8 cellular contexts compared by ENCODE assay signal in the genomic region with DNA sequence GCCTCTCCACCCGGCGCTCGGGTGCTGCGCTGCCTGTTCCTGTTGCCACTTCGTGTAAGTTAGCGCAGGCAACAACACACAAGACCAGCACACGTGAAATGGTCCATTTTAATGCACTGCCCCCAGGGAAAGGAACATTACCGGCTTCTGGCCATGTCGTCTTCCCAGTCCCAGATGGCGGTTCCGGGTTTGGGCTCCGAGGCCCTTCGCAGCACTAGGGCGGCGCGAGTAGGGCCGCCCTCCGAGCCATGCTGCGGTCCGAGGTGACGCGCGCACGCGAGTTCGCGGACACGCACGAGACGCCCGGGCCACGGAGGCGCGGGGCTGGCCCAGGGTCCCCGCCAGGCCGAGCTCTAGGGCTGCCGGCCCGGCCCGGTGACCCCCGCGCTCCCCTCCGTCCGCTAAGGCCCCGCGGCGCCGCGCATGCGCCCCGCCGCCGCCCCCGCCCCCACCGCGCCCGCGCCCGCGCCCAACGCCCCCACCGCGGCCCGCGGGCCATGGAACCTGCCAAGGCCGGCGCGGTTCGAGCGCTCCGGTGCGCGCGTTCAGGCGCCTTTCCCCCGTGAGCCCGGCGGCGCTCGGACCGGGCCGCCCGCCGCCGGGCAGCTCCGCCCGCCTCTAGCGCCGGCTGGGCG. TPM values are rescaled to one million over a fixed set of nuclear protein-coding genes. Genes with fewer than 3 reads are reported as not detected.
DNase-seq lines count a peak whose midpoint lies in the region; ATAC-seq, FAIRE-seq and TF ChIP-seq lines count a peak whose summit lies in the region.

No MANE protein-coding gene starts in this region.

- H3K4me1 ChIP-seq in GM23338 (ENCODE audit: insufficient read depth) (peaks cover 8% of the 10 kb centered on the region), keratinocyte (ENCODE audit: control insufficient read depth, extremely low read depth, insufficient read depth, low read length) (peaks cover 21% of the 10 kb centered on the region)

- peak overlapping the region; percentile 96 for H3K9ac ChIP-seq in keratinocyte (ENCODE audit: control insufficient read depth, extremely low read depth, insufficient read depth, low read length)

- H2AFZ ChIP-seq in GM23338 (peak overlapping the region; percentile 86), keratinocyte (ENCODE audit: control insufficient read depth, low read length) (peak overlapping the region; percentile 87)

- H3K4me2 ChIP-seq in GM23338 (peak overlapping the region; percentile 98), keratinocyte (ENCODE audit: control insufficient read depth, extremely low read depth, insufficient read depth, low read depth, low read length) (peak overlapping the region; percentile 98)

- H3K4me3 ChIP-seq in GM23338 (peak overlapping the region; percentile 98), WI38 (ENCODE audit: low read depth, low read length) (peak overlapping the region; percentile 91), bronchial epithelial cell (ENCODE audit: low read depth, low read length) (peak overlapping the region; percentile 72), keratinocyte (ENCODE audit: control insufficient read depth in 2 of 3, extremely low read depth in 1 of 3, insufficient read depth in 2 of 3, low read depth in 1 of 3, low read length in 3 of 3) (peak overlapping the region; percentile 64 to 99 (median 96))

- H3K27me3 Mint-ChIP-seq in GM23338 (ENCODE audit: insufficient read depth, low read depth, poor library complexity): peaks cover 8% of the 10 kb centered on the region

- peak; percentile 28 for ATAC-seq in GM23338

- H3K4me1 Mint-ChIP-seq in GM23338: peaks cover 23% of the 10 kb centered on the region

- H3K9me1 ChIP-seq in keratinocyte (ENCODE audit: control insufficient read depth, extremely low read depth, insufficient read depth, low read length): no peaks in the 10 kb centered on the region

- no peaks in the 10 kb centered on the region for H3K36me3 ChIP-seq in GM23338 (ENCODE audit: insufficient read depth)
- H3K36me3 ChIP-seq in bronchial epithelial cell (ENCODE audit: control insufficient read depth, insufficient read depth, low read length): no peaks in the 10 kb centered on the region
- no peaks in the 10 kb centered on the region for H3K36me3 ChIP-seq in keratinocyte (ENCODE audit: control insufficient read depth in 2 of 2, extremely low read depth in 1 of 2, insufficient read depth in 2 of 2, low read length in 2 of 2)

- H3K4me3 Mint-ChIP-seq in GM23338: peak overlapping the region; percentile 93

- peak overlapping the region; percentile 92 for H3K27ac Mint-ChIP-seq in GM23338

- H3K79me2 ChIP-seq in GM23338 (replicated peaks; ENCODE audit: insufficient read depth) (peaks cover 68% of the 10 kb centered on the region), keratinocyte (ENCODE audit: control insufficient read depth, insufficient read depth, low read length) (peaks cover 71% of the 10 kb centered on the region)

- peak; percentile 82 for DNase-seq in GM10248 (ENCODE audit: extremely low spot score)
- DNase-seq in GM23338 (ENCODE audit: low spot score): peak; percentile 54
- peak; percentile 50 for DNase-seq in LoVo (ENCODE audit: low spot score)
- peak; percentile 33 for DNase-seq in bronchial epithelial cell (ENCODE audit: low read depth)
- DNase-seq in keratinocyte (ENCODE audit: low read depth, low spot score): no peak
- DNase-seq in stimulated activated CD4-positive, alpha-beta T cell treated with anti-CD3 and anti-CD28 coated beads, Interleukin-12 subunit alpha, Interleukin-12 subunit beta, amount 100 ng/mL, for 48 hours (ENCODE audit: low read depth in 2 of 3, low spot score in 1 of 3): peak in 2 of 3 donors; percentile 29 to 37
- no peak for DNase-seq in DMS79 treated with DMSO at 0.1 percent for 48 hours (lab: John Stamatoyannopoulos, UW)

- H3K9me2 ChIP-seq in GM23338 (ENCODE audit: insufficient read depth): no peaks in the 10 kb centered on the region

- no peak for TF ChIP-seq CTCF in GM10248 (IDR thresholded peaks at IDR 0.05; ENCODE audit: control extremely low read depth, extremely low read depth, low read depth, missing control alignments)
- TF ChIP-seq CTCF in GM23338 (conservative IDR thresholded peaks at IDR 0.05; ENCODE audit: low read depth in 2 of 2): no peak
- TF ChIP-seq CTCF in WI38 (IDR thresholded peaks at IDR 0.05; ENCODE audit: low read depth, low read length): no peak
- TF ChIP-seq CTCF in bronchial epithelial cell (IDR thresholded peaks at IDR 0.05; ENCODE audit: insufficient read depth, low read length, severe bottlenecking): no peak
- TF ChIP-seq CTCF in keratinocyte (optimal IDR thresholded peaks at IDR 0.05 in 1 of 3, IDR thresholded peaks at IDR 0.05 in 1 of 3, conservative IDR thresholded peaks at IDR 0.05 in 1 of 3; ENCODE audit: extremely low read depth in 1 of 3, insufficient read depth in 2 of 3, low read length in 3 of 3): no peak

- no peaks in the 10 kb centered on the region for H3K27me3 ChIP-seq in GM23338 (ENCODE audit: insufficient read depth)
- H3K27me3 ChIP-seq in bronchial epithelial cell (ENCODE audit: control insufficient read depth, insufficient read depth, low read length): no peaks in the 10 kb centered on the region
- H3K27me3 ChIP-seq in keratinocyte (ENCODE audit: control insufficient read depth, extremely low read depth, insufficient read depth, low read length): no peaks in the 10 kb centered on the region

- peaks cover 11% of the 10 kb centered on the region for H3K36me3 Mint-ChIP-seq in GM23338 (ENCODE audit: low read depth)

- H3K27ac ChIP-seq in GM23338 (ENCODE audit: low read depth) (peak overlapping the region; percentile 80; the same call in 1 of the 2 replicates), keratinocyte (ENCODE audit: control insufficient read depth, insufficient read depth, low read length) (peak overlapping the region; percentile 94)

- dilution Hi-C loops in keratinocyte (cut with MboI; ENCODE audit: extremely low pct_ligation_motif_present, low sequenced_read_pairs): no loop called here

- peaks cover 8% of the 10 kb centered on the region; the same call in 1 of the 2 replicates for H3F3A ChIP-seq in GM23338 (replicated peaks; ENCODE audit: low read depth)

- FAIRE-seq in bronchial epithelial cell (lab: Jason Lieb, UNC): no peak
- no peak for FAIRE-seq in keratinocyte (lab: Jason Lieb, UNC)

- no peaks in the 10 kb centered on the region; the same call in 2 of the 3 replicates for H3K9me3 Mint-ChIP-seq in GM23338

- POLR2A ChIA-PET in GM10248 (lab: Yijun Ruan, JAX): no interaction called here

- CTCF ChIA-PET in GM10248 (lab: Yijun Ruan, JAX): interaction anchor here (0.9 to 12.5 kb wide), 3 partner anchors 8 to 162 kb away, joined by 3 to 179 read pairs (median 3); no protein-coding TSS in a partner anchor

- H4K20me1 ChIP-seq in GM23338 (replicated peaks; ENCODE audit: insufficient read depth) (no peaks in the 10 kb centered on the region), keratinocyte (ENCODE audit: control insufficient read depth, extremely low read depth, insufficient read depth, low read length) (no peaks in the 10 kb centered on the region)

- H3K9me3 ChIP-seq in keratinocyte (ENCODE audit: control insufficient read depth, low read depth, low read length): no peaks in the 10 kb centered on the region

TF ChIP-seq in GM23338, 12 proteins besides CTCF, POLR2A, EP300 and RAD21:
- TF ChIP-seq, protein P1, sequence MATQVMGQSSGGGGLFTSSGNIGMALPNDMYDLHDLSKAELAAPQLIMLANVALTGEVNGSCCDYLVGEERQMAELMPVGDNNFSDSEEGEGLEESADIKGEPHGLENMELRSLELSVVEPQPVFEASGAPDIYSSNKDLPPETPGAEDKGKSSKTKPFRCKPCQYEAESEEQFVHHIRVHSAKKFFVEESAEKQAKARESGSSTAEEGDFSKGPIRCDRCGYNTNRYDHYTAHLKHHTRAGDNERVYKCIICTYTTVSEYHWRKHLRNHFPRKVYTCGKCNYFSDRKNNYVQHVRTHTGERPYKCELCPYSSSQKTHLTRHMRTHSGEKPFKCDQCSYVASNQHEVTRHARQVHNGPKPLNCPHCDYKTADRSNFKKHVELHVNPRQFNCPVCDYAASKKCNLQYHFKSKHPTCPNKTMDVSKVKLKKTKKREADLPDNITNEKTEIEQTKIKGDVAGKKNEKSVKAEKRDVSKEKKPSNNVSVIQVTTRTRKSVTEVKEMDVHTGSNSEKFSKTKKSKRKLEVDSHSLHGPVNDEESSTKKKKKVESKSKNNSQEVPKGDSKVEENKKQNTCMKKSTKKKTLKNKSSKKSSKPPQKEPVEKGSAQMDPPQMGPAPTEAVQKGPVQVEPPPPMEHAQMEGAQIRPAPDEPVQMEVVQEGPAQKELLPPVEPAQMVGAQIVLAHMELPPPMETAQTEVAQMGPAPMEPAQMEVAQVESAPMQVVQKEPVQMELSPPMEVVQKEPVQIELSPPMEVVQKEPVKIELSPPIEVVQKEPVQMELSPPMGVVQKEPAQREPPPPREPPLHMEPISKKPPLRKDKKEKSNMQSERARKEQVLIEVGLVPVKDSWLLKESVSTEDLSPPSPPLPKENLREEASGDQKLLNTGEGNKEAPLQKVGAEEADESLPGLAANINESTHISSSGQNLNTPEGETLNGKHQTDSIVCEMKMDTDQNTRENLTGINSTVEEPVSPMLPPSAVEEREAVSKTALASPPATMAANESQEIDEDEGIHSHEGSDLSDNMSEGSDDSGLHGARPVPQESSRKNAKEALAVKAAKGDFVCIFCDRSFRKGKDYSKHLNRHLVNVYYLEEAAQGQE (IDR thresholded peaks at IDR 0.05; ENCODE audit: unreplicated experiment): no peak
- TF ChIP-seq ZNF331 (CRISPR knock-in tag; IDR thresholded peaks at IDR 0.05; ENCODE audit: low read depth): no peak
- TF ChIP-seq JUNB (IDR thresholded peaks at IDR 0.05; ENCODE audit: unreplicated experiment): no peak
- no peak for TF ChIP-seq CREB1 (CRISPR knock-in tag; IDR thresholded peaks at IDR 0.05; ENCODE audit: low read depth)
- no peak for TF ChIP-seq ZNF114 (CRISPR knock-in tag; IDR thresholded peaks at IDR 0.05)
- TF ChIP-seq EZH2phosphoT487 (IDR thresholded peaks at IDR 0.05; ENCODE audit: unreplicated experiment): no peak
- no peak for TF ChIP-seq NANOG (IDR thresholded peaks at IDR 0.05; ENCODE audit: borderline replicate concordance)
- TF ChIP-seq EZH2 (IDR thresholded peaks at IDR 0.05; ENCODE audit: low read depth, unreplicated experiment): no peak

RNA-seq across cellular contexts. Expression of a gene that starts 0.4 kb away (rescaled TPM):
- total RNA-seq in GM23338 (2014; rRNA removed; shearing (Covaris generic)): 10.1 and 16.3 TPM in 2 replicates
- polyA plus RNA-seq in GM23338 (2016; fragmentation: Nextera tagmentation; extraction: Ambion mirVana): 6.4 and 8.9 TPM in 2 replicates
- total RNA-seq in bronchial epithelial cell: 5.3 and 6.4 TPM in 2 replicates
- polyA plus RNA-seq in keratinocyte: 3.6 to 4.6 TPM (median 4.5 TPM) in 3 replicates
- polyA plus RNA-seq in keratinocyte (2011; ENCODE audit: low read depth): 6.1 TPM
- 2.1 and 2.3 TPM in 2 replicates for polyA plus RNA-seq in keratinocyte (2011; cell fraction: cytosol; rRNA removed)
- polyA plus RNA-seq in keratinocyte (2011; cell fraction: nucleus; rRNA removed): 10.7 and 14.4 TPM in 2 replicates
- polyA plus RNA-seq in keratinocyte (2012; ENCODE audit: low replicate concordance): 2.1 and 3.4 TPM in 2 replicates
- polyA minus RNA-seq in keratinocyte: 15.4 to 30.8 TPM (median 25.0 TPM) in 3 replicates
- polyA minus RNA-seq in keratinocyte (2011; cell fraction: cytosol; rRNA and poly(A)+ RNA removed): 12.9 TPM
- 43.8 and 47.6 TPM in 2 replicates for polyA minus RNA-seq in keratinocyte (2011; cell fraction: nucleus; rRNA and poly(A)+ RNA removed)

Comparison
In these comparisons a context has a peak if more than half of its experiments do, and no peak if none do; other contexts are left out.
1. DNase-seq: peak in GM10248 (single experiment), GM23338 (single experiment), LoVo (single experiment), bronchial epithelial cell (single experiment) and stimulated activated CD4-positive, alpha-beta T cell treated with anti-CD3 and anti-CD28 coated beads, Interleukin-12 subunit alpha, Interleukin-12 subunit beta, amount 100 ng/mL, for 48 hours (2 of 3); none in keratinocyte (single experiment) and DMS79 treated with DMSO at 0.1 percent for 48 hours (single experiment).
2. Peak in every context shown above with its lines, with median percentiles within 50 percentile points of each other: H3K4me3 ChIP-seq.